In the genomic region with DNA sequence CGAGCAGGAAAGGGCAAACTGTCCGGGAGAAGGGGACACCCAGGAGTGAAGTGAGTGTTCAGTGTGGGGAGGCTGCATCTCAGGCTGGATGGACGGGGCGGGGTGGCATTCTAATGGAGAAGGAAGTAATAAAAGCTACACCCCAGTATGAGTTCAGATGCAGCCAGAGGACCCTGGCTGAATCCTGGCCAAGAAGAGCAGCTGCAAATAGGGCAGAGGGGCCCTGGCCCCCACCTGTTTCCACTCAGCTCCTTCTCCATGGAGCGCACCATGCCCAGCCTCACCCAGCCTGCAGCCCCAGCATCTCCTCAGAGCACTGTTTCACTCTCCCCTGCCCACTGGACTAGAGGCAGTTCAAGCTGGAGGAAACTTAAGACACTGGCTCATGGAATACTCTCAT, we compare ENCODE assay signal across 26 cellular contexts.
"Had no signal": no experiment of that assay in that cellular context is flagged by ENCODE, and none has a peak within 500 bp of the region (broad histone marks: within the 10 kb centered on the region; RNA-seq: fewer than 3 reads in every experiment).

No MANE protein-coding gene starts in this region.

- H3K27ac Mint-ChIP-seq: immature natural killer cell; mesothelial cell of epicardium; naive B cell; natural killer cell; nephron progenitor cell; neural progenitor cell; stimulated activated effector memory CD8-positive, alpha-beta T cell treated with anti-CD3 and anti-CD28 coated beads, Interleukin-12 subunit alpha, Interleukin-12 subunit beta, amount 100 ng/mL, for 72 hours; stimulated activated naive CD8-positive, alpha-beta T cell treated with anti-CD3 and anti-CD28 coated beads, Interleukin-15, Interleukin-2, amounts not matched to agents 100 ng/mL and 50 ng/mL, for 24 hours had no signal

- H3K36me3 ChIP-seq: left ventricle myocardium inferior, neural progenitor cell, ovary, prostate gland, suprapubic skin, thoracic aorta, tibial artery, upper lobe of right lung had no signal

- H3K9ac ChIP-seq: neural progenitor cell had no signal

- DNase-seq: hypothalamus; immature natural killer cell; left ventricle myocardium inferior; mesendoderm; naive B cell; natural killer cell; nephron progenitor cell; ovary; retina; right cardiac atrium; stimulated activated CD4-positive, alpha-beta T cell treated with anti-CD3 and anti-CD28 coated beads, Interleukin-4, amount 100 ng/mL, for 24 hours; stimulated activated naive CD4-positive, alpha-beta T cell; tibial artery; trophoblast cell had no signal

- H2AFZ ChIP-seq: neural progenitor cell had no signal

- H3K9me3 ChIP-seq: left ventricle myocardium inferior, ovary, prostate gland, suprapubic skin, thoracic aorta, tibial artery, upper lobe of right lung had no signal

- H3K4me1 Mint-ChIP-seq: immature natural killer cell, mesothelial cell of epicardium, naive B cell, natural killer cell had no signal

- H3K36me3 Mint-ChIP-seq: immature natural killer cell; mesothelial cell of epicardium; naive B cell; natural killer cell; neural progenitor cell; stimulated activated effector memory CD8-positive, alpha-beta T cell treated with anti-CD3 and anti-CD28 coated beads, Interleukin-12 subunit alpha, Interleukin-12 subunit beta, amount 100 ng/mL, for 72 hours had no signal

- H3K4me3 ChIP-seq: left ventricle myocardium inferior, lung, neural progenitor cell, ovary, prostate gland, skin epidermis, suprapubic skin, thoracic aorta, tibial artery, upper lobe of right lung had no signal

- FAIRE-seq: islet of Langerhans, urothelium cell line had no signal

- H3K4me3 Mint-ChIP-seq: immature natural killer cell; mesothelial cell of epicardium; naive B cell; natural killer cell; nephron progenitor cell; neural progenitor cell; stimulated activated effector memory CD8-positive, alpha-beta T cell treated with anti-CD3 and anti-CD28 coated beads, Interleukin-12 subunit alpha, Interleukin-12 subunit beta, amount 100 ng/mL, for 72 hours; stimulated activated naive CD8-positive, alpha-beta T cell treated with anti-CD3 and anti-CD28 coated beads, Interleukin-15, Interleukin-2, amounts not matched to agents 100 ng/mL and 50 ng/mL, for 24 hours had no signal

- H3K27me3 ChIP-seq: neural progenitor cell, ovary, suprapubic skin, tibial artery, upper lobe of right lung had no signal

- H3K27ac ChIP-seq: left ventricle myocardium inferior, neural progenitor cell, ovary, prostate gland, skin epidermis, suprapubic skin, thoracic aorta, tibial artery, upper lobe of right lung had no signal

- H3K4me2 ChIP-seq: neural progenitor cell had no signal

- H3K4me1 ChIP-seq: prostate gland, upper lobe of right lung had no signal

- H3K9me3 Mint-ChIP-seq: natural killer cell; nephron progenitor cell; neural progenitor cell; stimulated activated effector memory CD8-positive, alpha-beta T cell treated with anti-CD3 and anti-CD28 coated beads, Interleukin-12 subunit alpha, Interleukin-12 subunit beta, amount 100 ng/mL, for 72 hours; stimulated activated naive CD8-positive, alpha-beta T cell treated with anti-CD3 and anti-CD28 coated beads, Interleukin-15, Interleukin-2, amounts not matched to agents 100 ng/mL and 50 ng/mL, for 24 hours had no signal
